ENCODE assay signal across 1 cellular context in the genomic region with DNA sequence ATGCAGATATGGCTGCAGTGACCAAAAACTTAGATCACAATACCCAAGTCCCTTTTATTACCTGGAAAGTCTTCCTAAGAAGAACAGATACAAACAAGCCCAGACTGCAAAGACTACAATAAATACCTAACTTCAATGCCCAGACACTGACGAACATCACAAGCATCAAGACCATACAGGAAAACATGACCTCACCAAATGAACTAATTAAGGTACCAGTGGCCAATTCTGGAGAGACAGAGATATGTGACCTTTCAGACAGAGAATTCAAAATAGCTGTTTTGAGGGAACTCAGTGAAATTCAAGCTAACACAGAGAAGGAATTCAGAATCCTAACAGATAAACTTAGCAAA. TPM values are rescaled to one million over a fixed set of nuclear protein-coding genes. Genes with fewer than 3 reads are reported as not detected.
"Had no signal": no experiment of that assay in that cellular context is flagged by ENCODE, and none has a peak within 500 bp of the region (broad histone marks: within the 10 kb centered on the region; RNA-seq: fewer than 3 reads in every experiment).

No MANE protein-coding gene starts in this region.

RNA-seq across cellular contexts. Expression of gene BAIAP2L2, which starts 44.1 kb away (rescaled TPM):
- total RNA-seq: dermis microvascular lymphatic vessel endothelial cell had no signal
